Comparison of ENCODE assay signal across 8 cellular contexts in the genomic region with DNA sequence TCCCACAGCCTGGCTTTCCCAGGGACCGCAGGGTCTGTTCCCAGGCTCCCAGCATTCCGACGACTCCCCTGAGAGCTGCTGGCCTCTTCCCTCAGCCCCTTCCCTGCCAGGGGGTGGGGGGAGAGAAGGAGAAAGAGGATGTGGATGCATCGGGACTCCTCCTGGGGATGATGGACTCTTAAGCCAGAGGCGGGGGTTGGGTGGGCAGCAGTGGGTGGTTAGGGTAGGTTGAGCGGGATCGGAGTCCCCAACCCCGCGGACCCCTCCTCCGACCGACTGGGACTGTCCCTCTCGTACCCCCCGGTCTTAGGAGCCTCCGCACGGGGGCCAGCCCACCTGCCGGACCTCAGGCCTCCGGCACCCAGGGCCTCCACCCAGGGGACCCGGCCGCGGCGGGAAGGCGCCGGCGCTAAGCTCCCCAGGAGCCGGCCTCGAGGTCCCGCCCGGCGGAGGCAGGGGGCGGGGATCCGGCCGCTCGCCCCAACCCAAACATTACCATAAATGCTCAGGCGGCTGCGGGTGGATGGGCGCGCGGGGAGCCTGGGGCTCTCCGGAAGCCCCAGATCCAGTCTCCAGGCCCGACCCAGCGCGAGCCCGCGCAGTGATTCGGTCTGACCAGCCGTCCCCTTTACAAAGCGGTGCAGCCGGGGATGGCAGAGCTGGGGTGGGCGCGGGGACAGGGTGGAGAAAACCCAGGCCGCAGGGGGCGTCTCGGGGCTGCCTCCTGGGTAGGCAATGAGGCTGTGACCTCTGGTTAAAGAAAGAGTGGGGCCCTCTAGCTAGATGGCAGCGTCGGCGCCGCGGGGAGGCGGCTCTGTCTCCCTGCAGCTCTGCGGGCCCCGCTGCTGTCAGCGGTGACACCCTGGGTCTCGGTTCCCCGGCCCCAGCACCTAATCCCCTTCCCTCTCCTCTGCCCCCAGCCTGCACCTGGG. TPM values are rescaled to one million over a fixed set of nuclear protein-coding genes. Genes with fewer than 3 reads are reported as not detected.
DNase-seq lines count a peak whose midpoint lies in the region; ATAC-seq, FAIRE-seq and TF ChIP-seq lines count a peak whose summit lies in the region.

No MANE protein-coding gene starts in this region.

- peaks cover 0 to 3% (median 0%) of the 10 kb centered on the region in 4 donors for H3K27me3 ChIP-seq in pancreas

- no peak for FAIRE-seq in pancreas (lab: Jason Lieb, UNC)

- H3K4me1 ChIP-seq in pancreas: peaks cover 0 to 10% (median 6%) of the 10 kb centered on the region in 3 donors

- ATAC-seq in GM21576 (IDR thresholded peaks at IDR 0.05; ENCODE audit: unreplicated experiment) (peak; percentile 52), pancreas (peak; percentile 47 to 71 (median 52)), HG03439 (IDR thresholded peaks at IDR 0.05; ENCODE audit: unreplicated experiment) (no peak)

- peak overlapping the region; percentile 40 for H3K4me3 ChIP-seq in NB4 (ENCODE audit: low read depth, low read length)
- H3K4me3 ChIP-seq in pancreas: peak overlapping the region; percentile 25 to 59 (median 38)

- peak; percentile 51 for TF ChIP-seq POLR2A in NB4 (IDR thresholded peaks at IDR 0.05; ENCODE audit: extremely low read depth, insufficient read length)

- WGBS in pancreas, 2 donors: 7 to 9% methylated on average over 54 to 64 of the region's 64 CpGs

- peak; percentile 75 for DNase-seq in EL
- peak; percentile 70 for DNase-seq in NB4 (ENCODE audit: low read depth)
- peak; percentile 43 for DNase-seq in activated naive CD4-positive, alpha-beta T cell treated with anti-CD3 and anti-CD28 coated beads, Interleukin-2, amount 50 U/mL, for 16 hours
- peak in 40 of 42 donors; percentile 32 to 79 (median 61) for DNase-seq in head of caudate nucleus
- DNase-seq in pancreas: peak in 3 of 6 donors; percentile 29 to 77 (median 48)
- DNase-seq in NCI-H187 (lab: John Stamatoyannopoulos, UW): no peak

- intact Hi-C loops in head of caudate nucleus (cut with DNase I) (no loop called here), pancreas (cut with DNase I) (loop anchor here in 1 of 3 donors (10.0 kb wide), 1 partner anchor 54 kb away; no protein-coding TSS in a partner anchor)

- H3K27ac ChIP-seq in pancreas: peak overlapping the region in 2 of 4 donors; percentile 52 to 60

- no peaks in the 10 kb centered on the region for H3K36me3 ChIP-seq in pancreas

- TF ChIP-seq CTCF in NB4 (IDR thresholded peaks at IDR 0.05; ENCODE audit: low read depth, low read length): no peak
- TF ChIP-seq CTCF in pancreas (IDR thresholded peaks at IDR 0.05): no peak

- H3K9me3 ChIP-seq in pancreas: no peaks in the 10 kb centered on the region

RNA-seq across cellular contexts. Expression of gene MCAM, which starts 3.9 kb away (rescaled TPM):
- total RNA-seq in pancreas: 10 to 100 TPM; 11.2 to 46.7 (median 19.6) TPM
- 10 to 100 TPM; 20.3 to 24.0 TPM for polyA plus RNA-seq in pancreas

RNA-seq across cellular contexts. Expression of gene RNF26, which starts 13.5 kb away (rescaled TPM):
- 10 to 100 TPM in 2 of 6 donors, 1 to 10 TPM in 4; 5.6 to 11.5 (median 8.5) TPM for total RNA-seq in pancreas
- polyA plus RNA-seq in pancreas: 1 to 10 TPM; 4.9 to 8.8 TPM

RNA-seq across cellular contexts. Expression of gene C1QTNF5, which starts 19.8 kb away (rescaled TPM):
- total RNA-seq in pancreas: 10 to 100 TPM in 3 of 6 donors, 1 to 10 TPM in 3; 6.7 to 22.9 (median 10.4) TPM
- 10 to 100 TPM; 22.2 to 27.9 TPM for polyA plus RNA-seq in pancreas

RNA-seq across cellular contexts. Expression of gene MFRP, which starts 25.6 kb away (rescaled TPM):
- not detected for total RNA-seq in pancreas
- not detected for polyA plus RNA-seq in pancreas

Comparison
In these comparisons a context has a peak if more than half of its experiments do, and no peak if none do; other contexts are left out.
1. DNase-seq: peak in EL (single experiment), NB4 (single experiment), activated naive CD4-positive, alpha-beta T cell treated with anti-CD3 and anti-CD28 coated beads, Interleukin-2, amount 50 U/mL, for 16 hours (single experiment) and head of caudate nucleus (40 of 42); none in NCI-H187 (0 of 2).